Comparison of ENCODE assay signal across 15 cellular contexts in genomic region chr5:74232281-74232680, GRCh38.
DNase-seq lines count a peak whose midpoint lies in the region; ATAC-seq, FAIRE-seq and TF ChIP-seq lines count a peak whose summit lies in the region.
"Had no signal": no experiment of that assay in that cellular context is flagged by ENCODE, and none has a peak within 500 bp of the region (broad histone marks: within the 10 kb centered on the region; RNA-seq: fewer than 3 reads in every experiment).

No MANE protein-coding gene starts in this region.

- 23% methylated on average over 2 of the region's 2 CpGs for WGBS in smooth muscle cell (ENCODE audit: low lambda C conversion rate)

- no peak overlapping the region for H3K4me3 Mint-ChIP-seq in activated CD4-positive, alpha-beta T cell treated with anti-CD3 and anti-CD28 coated beads for 36 hours
- H3K4me3 Mint-ChIP-seq in activated CD4-positive, alpha-beta T cell treated with anti-CD3 and anti-CD28 coated beads, Interleukin-2, amount 10 ng/mL, durations not matched to agents 24 days and 14 days: no peak overlapping the region
- H3K4me3 Mint-ChIP-seq in glutamatergic neuron (ENCODE audit: unreplicated experiment): no peak overlapping the region

- peak; percentile 81 for ATAC-seq in activated CD4-positive, alpha-beta T cell treated with anti-CD3 and anti-CD28 coated beads for 36 hours

- H3K4me2 ChIP-seq in smooth muscle cell: peak overlapping the region; percentile 46

- TF ChIP-seq CTCF in smooth muscle cell (IDR thresholded peaks at IDR 0.05; ENCODE audit: borderline replicate concordance, insufficient read depth, poor library complexity, severe bottlenecking) (no peak), WERI-Rb-1 (IDR thresholded peaks at IDR 0.05; ENCODE audit: low read depth, low read length) (no peak), glutamatergic neuron (IDR thresholded peaks at IDR 0.05; ENCODE audit: partially characterized antibody, unreplicated experiment) (no peak)

- peak; percentile 51 for DNase-seq in activated CD4-positive, alpha-beta T cell treated with anti-CD3 and anti-CD28 coated beads for 36 hours
- no peak for DNase-seq in activated CD4-positive, alpha-beta T cell treated with anti-CD3 and anti-CD28 coated beads, Interleukin-2, amount 10 ng/mL, durations not matched to agents 24 days and 14 days
- DNase-seq in RCC 7860 (ENCODE audit: low spot score): peak; percentile 76
- peak; percentile 27 for DNase-seq in fibroblast of gingiva (ENCODE audit: low read depth)
- no peak for DNase-seq in smooth muscle cell (lab: John Stamatoyannopoulos, UW; ENCODE audit: unreplicated experiment)
- DNase-seq in WERI-Rb-1: no peak
- no peak for DNase-seq in glutamatergic neuron
- DNase-seq in NCI-H2227 treated with DMSO at 0.1 percent for 48 hours (lab: John Stamatoyannopoulos, UW): no peak
- DNase-seq: activated T-cell treated with anti-CD3 and anti-CD28 coated beads for 4 hours; midbrain; NCI-H82; stimulated activated naive CD4-positive, alpha-beta T cell had no signal

- H3K4me1 ChIP-seq in smooth muscle cell (ENCODE audit: low read depth): peaks cover 22% of the 10 kb centered on the region

- H3K9me3 Mint-ChIP-seq in activated CD4-positive, alpha-beta T cell treated with anti-CD3 and anti-CD28 coated beads for 36 hours (ENCODE audit: low read depth): peaks cover 2% of the 10 kb centered on the region
- peaks cover 4% of the 10 kb centered on the region for H3K9me3 Mint-ChIP-seq in activated CD4-positive, alpha-beta T cell treated with anti-CD3 and anti-CD28 coated beads, Interleukin-2, amount 10 ng/mL, durations not matched to agents 24 days and 14 days
- no peaks in the 10 kb centered on the region for H3K9me3 Mint-ChIP-seq in glutamatergic neuron (ENCODE audit: unreplicated experiment)

- H3K9ac ChIP-seq in smooth muscle cell (ENCODE audit: low read depth): peak overlapping the region; percentile 57

- peaks cover 18% of the 10 kb centered on the region for H3K27me3 Mint-ChIP-seq in activated CD4-positive, alpha-beta T cell treated with anti-CD3 and anti-CD28 coated beads for 36 hours
- H3K27me3 Mint-ChIP-seq in activated CD4-positive, alpha-beta T cell treated with anti-CD3 and anti-CD28 coated beads, Interleukin-2, amount 10 ng/mL, durations not matched to agents 24 days and 14 days: peaks cover 3% of the 10 kb centered on the region
- no peaks in the 10 kb centered on the region for H3K27me3 Mint-ChIP-seq in glutamatergic neuron (ENCODE audit: unreplicated experiment)

- no peaks in the 10 kb centered on the region for H4K20me1 ChIP-seq in smooth muscle cell (ENCODE audit: low read depth)

- no peaks in the 10 kb centered on the region for H3K79me2 ChIP-seq in smooth muscle cell (ENCODE audit: low read depth)

- H3K27ac ChIP-seq in smooth muscle cell (ENCODE audit: low read depth): peak overlapping the region; percentile 85
- H3K27ac ChIP-seq in WERI-Rb-1: no peak overlapping the region
- H3K27ac ChIP-seq: 22Rv1 had no signal

- H3K4me1 Mint-ChIP-seq in activated CD4-positive, alpha-beta T cell treated with anti-CD3 and anti-CD28 coated beads for 36 hours: peaks cover 6% of the 10 kb centered on the region
- peaks cover 4% of the 10 kb centered on the region for H3K4me1 Mint-ChIP-seq in activated CD4-positive, alpha-beta T cell treated with anti-CD3 and anti-CD28 coated beads, Interleukin-2, amount 10 ng/mL, durations not matched to agents 24 days and 14 days
- peaks cover 17% of the 10 kb centered on the region for H3K4me1 Mint-ChIP-seq in glutamatergic neuron (ENCODE audit: low read depth, unreplicated experiment)

- peaks cover 6% of the 10 kb centered on the region for H3F3A ChIP-seq in smooth muscle cell (ENCODE audit: low read depth)

- no peaks in the 10 kb centered on the region for H3K36me3 Mint-ChIP-seq in activated CD4-positive, alpha-beta T cell treated with anti-CD3 and anti-CD28 coated beads for 36 hours (ENCODE audit: low read depth)
- no peaks in the 10 kb centered on the region for H3K36me3 Mint-ChIP-seq in activated CD4-positive, alpha-beta T cell treated with anti-CD3 and anti-CD28 coated beads, Interleukin-2, amount 10 ng/mL, durations not matched to agents 24 days and 14 days (ENCODE audit: low read depth)
- H3K36me3 Mint-ChIP-seq in glutamatergic neuron (ENCODE audit: unreplicated experiment): no peaks in the 10 kb centered on the region

- no peaks in the 10 kb centered on the region for H3K27me3 ChIP-seq in smooth muscle cell (ENCODE audit: low read depth)
- no peaks in the 10 kb centered on the region for H3K27me3 ChIP-seq in WERI-Rb-1 (ENCODE audit: insufficient read depth, low read depth, severe bottlenecking)

- intact Hi-C loops in activated CD4-positive, alpha-beta T cell treated with anti-CD3 and anti-CD28 coated beads for 36 hours (cut with DNase I, micrococcal nuclease): loop anchor here in 1 of 2 experiments (5.0 kb wide), 1 partner anchor 85 kb away; no protein-coding TSS in a partner anchor
- intact Hi-C loops in activated CD4-positive, alpha-beta T cell treated with anti-CD3 and anti-CD28 coated beads, Interleukin-2, amount 10 ng/mL, durations not matched to agents 24 days and 14 days (cut with micrococcal nuclease): no loop called here

- CTCF ChIA-PET in activated CD4-positive, alpha-beta T cell treated with anti-CD3 and anti-CD28 coated beads for 36 hours (lab: Charles Lee): no interaction called here

- H2AFZ ChIP-seq in smooth muscle cell (ENCODE audit: low read depth): no peak overlapping the region

- H3K4me3 ChIP-seq in smooth muscle cell (no peak overlapping the region), WERI-Rb-1 (ENCODE audit: low read depth, low read length) (no peak overlapping the region)
- H3K4me3 ChIP-seq: skin epidermis had no signal

- H3K9me3 ChIP-seq in smooth muscle cell (replicated peaks; ENCODE audit: low read depth) (no peaks in the 10 kb centered on the region), WERI-Rb-1 (ENCODE audit: severe bottlenecking) (no peaks in the 10 kb centered on the region)

- POLR2A ChIA-PET in activated CD4-positive, alpha-beta T cell treated with anti-CD3 and anti-CD28 coated beads for 36 hours (lab: Charles Lee): no interaction called here

- H3K27ac Mint-ChIP-seq in activated CD4-positive, alpha-beta T cell treated with anti-CD3 and anti-CD28 coated beads for 36 hours: no peak overlapping the region
- no peak overlapping the region for H3K27ac Mint-ChIP-seq in activated CD4-positive, alpha-beta T cell treated with anti-CD3 and anti-CD28 coated beads, Interleukin-2, amount 10 ng/mL, durations not matched to agents 24 days and 14 days
- H3K27ac Mint-ChIP-seq in glutamatergic neuron (ENCODE audit: unreplicated experiment): no peak overlapping the region

- peak; percentile 56 for FAIRE-seq in RCC 7860 (lab: Jason Lieb, UNC)
- FAIRE-seq: G401.6 had no signal

- no peaks in the 10 kb centered on the region for H3K36me3 ChIP-seq in smooth muscle cell (ENCODE audit: low read depth)
- H3K36me3 ChIP-seq in WERI-Rb-1: no peaks in the 10 kb centered on the region

Comparison
In these comparisons a context has a peak if more than half of its experiments do, and no peak if none do; other contexts are left out.
1. DNase-seq: peak in activated CD4-positive, alpha-beta T cell treated with anti-CD3 and anti-CD28 coated beads for 36 hours (single experiment), RCC 7860 (single experiment) and fibroblast of gingiva (single experiment); none in activated CD4-positive, alpha-beta T cell treated with anti-CD3 and anti-CD28 coated beads, Interleukin-2, amount 10 ng/mL, durations not matched to agents 24 days and 14 days (single experiment), smooth muscle cell (single experiment), WERI-Rb-1 (single experiment), glutamatergic neuron (single experiment) and NCI-H2227 treated with DMSO at 0.1 percent for 48 hours (single experiment).